14 cellular contexts compared by ENCODE assay signal in genomic region chr6:10441004-10441654, GRCh38. TPM values are rescaled to one million over a fixed set of nuclear protein-coding genes. Genes with fewer than 3 reads are reported as not detected.
A peak's percentile ranks its signal among the peaks of the same experiment; 100 is the strongest.
DNase-seq lines count a peak whose midpoint lies in the region; ATAC-seq and TF ChIP-seq lines count a peak whose summit lies in the region.
"Had no signal": no experiment of that assay in that cellular context is flagged by ENCODE, and none has a peak within 500 bp of the region (broad histone marks: within the 10 kb centered on the region; RNA-seq: fewer than 3 reads in every experiment).

No MANE protein-coding gene starts in this region.

- H3K27me3 ChIP-seq in fibroblast of lung (ENCODE audit: control insufficient read depth, insufficient read depth, low read length) (no peaks in the 10 kb centered on the region), osteoblast (ENCODE audit: insufficient read depth, low read length) (no peaks in the 10 kb centered on the region), Karpas-422 (ENCODE audit: low read length) (no peaks in the 10 kb centered on the region)

- H3K4me1 ChIP-seq in fibroblast of lung (ENCODE audit: control insufficient read depth, extremely low read depth, insufficient read depth, low read length), result no peaks in the 10 kb centered on the region
- peaks cover 12% of the 10 kb centered on the region for H3K4me1 ChIP-seq in osteoblast (ENCODE audit: insufficient read depth, low read length)
- no peaks in the 10 kb centered on the region for H3K4me1 ChIP-seq in Karpas-422 (ENCODE audit: low read length)
- H3K4me1 ChIP-seq: parathyroid adenoma had no signal

- H3K9me3 ChIP-seq in fibroblast of lung (ENCODE audit: control insufficient read depth, insufficient read depth, low read depth, low read length), result no peaks in the 10 kb centered on the region
- H3K9me3 ChIP-seq in osteoblast (ENCODE audit: low read depth, low read length), result no peaks in the 10 kb centered on the region
- H3K9me3 ChIP-seq in Karpas-422 (ENCODE audit: low read length), result no peaks in the 10 kb centered on the region

- no peaks in the 10 kb centered on the region for H3K79me2 ChIP-seq in fibroblast of lung (ENCODE audit: control insufficient read depth, insufficient read depth, low read length)
- H3K79me2 ChIP-seq in osteoblast (ENCODE audit: insufficient read depth, low read length), result no peaks in the 10 kb centered on the region
- H3K79me2 ChIP-seq in Karpas-422 (ENCODE audit: low read length), result no peaks in the 10 kb centered on the region
- H3K79me2 ChIP-seq: parathyroid adenoma had no signal

- H2AFZ ChIP-seq in fibroblast of lung (ENCODE audit: low read length), result peak overlapping the region; percentile 21
- H2AFZ ChIP-seq in osteoblast (ENCODE audit: low read length), result peak overlapping the region; percentile 92
- no peak overlapping the region for H2AFZ ChIP-seq in Karpas-422 (ENCODE audit: low read length)
- H2AFZ ChIP-seq: parathyroid adenoma had no signal

- H3K4me2 ChIP-seq in fibroblast of lung (ENCODE audit: extremely low read depth, insufficient read depth, low read length), result peak overlapping the region; percentile 25
- H3K4me2 ChIP-seq in osteoblast (ENCODE audit: insufficient read depth, low read length), result peak overlapping the region; percentile 72
- H3K4me2 ChIP-seq in Karpas-422 (ENCODE audit: low read depth, low read length, poor library complexity, severe bottlenecking), result no peak overlapping the region

- H4K20me1 ChIP-seq in fibroblast of lung (ENCODE audit: control insufficient read depth, extremely low read depth, insufficient read depth, low read length) (no peaks in the 10 kb centered on the region), osteoblast (ENCODE audit: insufficient read depth, low read length) (no peaks in the 10 kb centered on the region), Karpas-422 (ENCODE audit: insufficient read depth, low read depth, low read length) (no peaks in the 10 kb centered on the region)

- no peak overlapping the region for H3K4me3 ChIP-seq in fibroblast of lung (replicated peaks in 1 of 4; ENCODE audit: control extremely low read depth in 1 of 4, insufficient read depth in 1 of 4, low read depth in 3 of 4, low read length in 4 of 4)
- peak overlapping the region; percentile 42 for H3K4me3 ChIP-seq in osteoblast (ENCODE audit: insufficient read depth, low read length)
- H3K4me3 ChIP-seq in Karpas-422 (ENCODE audit: low read length), result no peak overlapping the region

- DNase-seq in Caki2 (ENCODE audit: low read depth) (peak; percentile 99), RPMI7951 (ENCODE audit: low read depth) (peak; percentile 91), fibroblast of lung (ENCODE audit: low read depth in 2 of 2) (peak; percentile 88 to 97), osteoblast (ENCODE audit: insufficient read length, low spot score, missing footprints) (peak; percentile 85), Karpas-422 (no peak), NCI-H1092 treated with DMSO at 0.1 percent for 48 hours (lab: John Stamatoyannopoulos, UW) (no peak)
- DNase-seq: activated B cell treated with CpG ODN at 0.5 μM for 24 hours; activated naive CD8-positive, alpha-beta T cell treated with anti-CD3 and anti-CD28 coated beads for 36 hours; glutamatergic neuron; KG1; NCI-H774 had no signal

- in situ Hi-C loops in Caki2 (cut with HindIII; ENCODE audit: low pct_unique_long_range_greater_than_20kb, low sequenced_read_pairs), result no loop called here

- peak overlapping the region; percentile 54 for H3K27ac ChIP-seq in fibroblast of lung (ENCODE audit: insufficient read depth, low read length)
- H3K27ac ChIP-seq in osteoblast (ENCODE audit: low read depth, low read length), result peak overlapping the region; percentile 78
- H3K27ac ChIP-seq in Karpas-422 (ENCODE audit: low read length), result no peak overlapping the region
- H3K27ac ChIP-seq: parathyroid adenoma had no signal

- H3K9me2 ChIP-seq in Karpas-422 (replicated peaks; ENCODE audit: insufficient read depth, low read length), result no peaks in the 10 kb centered on the region

- no peak for ATAC-seq in GM18502 (IDR thresholded peaks at IDR 0.05; ENCODE audit: poor library complexity, unreplicated experiment)
- ATAC-seq in HG03469 (IDR thresholded peaks at IDR 0.05; ENCODE audit: unreplicated experiment), result no peak

- TF ChIP-seq CTCF in fibroblast of lung (conservative IDR thresholded peaks at IDR 0.05 in 1 of 2, IDR thresholded peaks at IDR 0.05 in 1 of 2; ENCODE audit: low read depth in 1 of 2, low read length in 2 of 2) (no peak), osteoblast (IDR thresholded peaks at IDR 0.05; ENCODE audit: extremely low read depth, low read depth, low read length) (no peak)

- no peak overlapping the region for H3K9ac ChIP-seq in fibroblast of lung (ENCODE audit: insufficient read depth, low read length)
- H3K9ac ChIP-seq in Karpas-422 (ENCODE audit: low read length), result no peak overlapping the region
- H3K9ac ChIP-seq: parathyroid adenoma had no signal

- H3K36me3 ChIP-seq in fibroblast of lung (ENCODE audit: control insufficient read depth, insufficient read depth, low read length) (no peaks in the 10 kb centered on the region), osteoblast (ENCODE audit: insufficient read depth, low read length) (no peaks in the 10 kb centered on the region), Karpas-422 (ENCODE audit: insufficient read depth, low read length) (no peaks in the 10 kb centered on the region)

RNA-seq across cellular contexts. Expression of gene TFAP2A, which starts 26.3 kb away (rescaled TPM):
- 2.1 and 4.2 TPM in 2 replicates for total RNA-seq in Caki2 (2014; rRNA removed; shearing (Covaris generic); ENCODE audit: low replicate concordance)
- 8.9 and 9.0 TPM in 2 replicates for total RNA-seq in RPMI7951 (2014; rRNA removed; shearing (Covaris generic))
- total RNA-seq in fibroblast of lung (not detected in 2 replicates), osteoblast (under 0.01 and 0.36 TPM in 2 replicates)
- 0.03 and 0.05 TPM in 2 replicates for polyA plus RNA-seq in fibroblast of lung
- polyA plus RNA-seq in fibroblast of lung (2012), result 0.10 and 0.29 TPM in 2 replicates
- not detected in 2 replicates for polyA minus RNA-seq in fibroblast of lung (ENCODE audit: low replicate concordance)
- 0.22 and 0.34 TPM in 2 replicates for total RNA-seq in Karpas-422 (2014; rRNA removed; shearing (Covaris generic); ENCODE audit: low replicate concordance)
- total RNA-seq: activated B cell treated with CpG ODN at 0.5 μM for 24 hours had no signal

Comparison
In these comparisons a context has a peak if more than half of its experiments do, and no peak if none do; other contexts are left out.
1. DNase-seq: peak in Caki2 (single experiment), RPMI7951 (single experiment), fibroblast of lung (2 of 2) and osteoblast (single experiment); none in Karpas-422 (single experiment) and NCI-H1092 treated with DMSO at 0.1 percent for 48 hours (single experiment).